31 cellular contexts compared by ENCODE assay signal in the genomic region with DNA sequence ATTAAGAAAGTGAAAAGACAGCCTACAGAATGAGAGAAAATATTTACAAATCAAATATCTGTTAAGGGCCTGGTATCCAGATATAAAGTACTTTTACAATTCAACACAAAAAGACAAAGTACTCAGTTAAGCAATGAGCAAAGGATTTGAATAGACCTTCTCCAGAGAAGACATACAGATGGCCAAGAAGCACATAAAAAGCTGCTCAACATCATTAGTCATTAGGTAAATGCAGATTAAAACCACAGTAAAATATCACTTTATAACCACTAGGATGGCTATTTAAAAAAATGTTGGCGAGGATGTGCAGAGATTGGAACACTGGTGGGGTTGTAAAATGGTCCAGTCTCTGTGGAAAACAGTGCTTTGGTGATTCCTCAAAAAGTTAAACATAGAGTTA.
"Had no signal": no experiment of that assay in that cellular context is flagged by ENCODE, and none has a peak within 500 bp of the region (broad histone marks: within the 10 kb centered on the region; RNA-seq: fewer than 3 reads in every experiment).

No MANE protein-coding gene starts in this region.

- ATAC-seq: foreskin keratinocyte; gastroesophageal sphincter; heart left ventricle; left ventricle myocardium superior; naive thymus-derived CD4-positive, alpha-beta T cell; psoas muscle; right cardiac atrium had no signal

- H3K4me2 ChIP-seq: hepatocyte, neural progenitor cell had no signal

- H3K36me3 ChIP-seq: colonic mucosa, esophagus muscularis mucosa, gastroesophageal sphincter, heart left ventricle, neural progenitor cell, ovary, sigmoid colon, stomach, thyroid gland had no signal

- H3K27ac Mint-ChIP-seq: immature natural killer cell; naive thymus-derived CD4-positive, alpha-beta T cell; nephron; neural progenitor cell; type B pancreatic cell had no signal

- H3K27me3 Mint-ChIP-seq: dendritic cell treated with granulocyte-macrophage colony-stimulating factor and Interleukin-4, amounts not matched to agents 40 ng/mL and 50 ng/mL, for 4 days had no signal

- H3K36me3 Mint-ChIP-seq: immature natural killer cell; naive thymus-derived CD4-positive, alpha-beta T cell; type B pancreatic cell had no signal

- H3K27ac ChIP-seq: colonic mucosa, esophagus muscularis mucosa, foreskin keratinocyte, gastroesophageal sphincter, heart left ventricle, hepatocyte, neural progenitor cell, ovary, psoas muscle, sigmoid colon, skin epidermis, stomach, thyroid gland had no signal

- H3K9ac ChIP-seq: neural progenitor cell had no signal

- H3K4me3 Mint-ChIP-seq: dendritic cell treated with granulocyte-macrophage colony-stimulating factor and Interleukin-4, amounts not matched to agents 40 ng/mL and 50 ng/mL, for 4 days; immature natural killer cell; naive thymus-derived CD4-positive, alpha-beta T cell; nephron; neural progenitor cell; type B pancreatic cell had no signal

- H3K4me1 Mint-ChIP-seq: immature natural killer cell had no signal

- H3K9me3 Mint-ChIP-seq: dendritic cell treated with granulocyte-macrophage colony-stimulating factor and Interleukin-4, amounts not matched to agents 40 ng/mL and 50 ng/mL, for 4 days; immature natural killer cell; neural progenitor cell; type B pancreatic cell had no signal

- H3K4me1 ChIP-seq: colonic mucosa had no signal

- H2AFZ ChIP-seq: hepatocyte, neural progenitor cell had no signal

- H3K4me3 ChIP-seq: colonic mucosa, esophagus muscularis mucosa, gastroesophageal sphincter, heart left ventricle, hepatocyte, lung, neural progenitor cell, ovary, psoas muscle, sigmoid colon, skin epidermis, stomach, thyroid gland had no signal

- DNase-seq: colonic mucosa; effector CD8-positive, alpha-beta T cell; foreskin keratinocyte; heart left ventricle; immature natural killer cell; islet precursor cell; kidney glomerular epithelial cell; left ventricle myocardium superior; mesendoderm; midbrain; naive thymus-derived CD4-positive, alpha-beta T cell; nucleus accumbens; ovary; posterior cingulate gyrus; psoas muscle; right cardiac atrium; sigmoid colon; stimulated activated CD4-positive, alpha-beta T cell treated with anti-CD3 and anti-CD28 coated beads, Interleukin-15, amount 100 ng/mL, for 24 hours; stimulated activated CD4-positive, alpha-beta T cell treated with anti-CD3 and anti-CD28 coated beads, Interleukin-2, amount 100 ng/mL, for 48 hours; stimulated activated naive CD4-positive, alpha-beta T cell treated with Interleukin-2 at 50 U/mL for 16 hours; stomach; thyroid gland had no signal

- H3K27me3 ChIP-seq: colonic mucosa, esophagus muscularis mucosa, foreskin keratinocyte, gastroesophageal sphincter, heart left ventricle, hepatocyte, neural progenitor cell, ovary, sigmoid colon, stomach, thyroid gland had no signal

- H3K9me3 ChIP-seq: colonic mucosa, esophagus muscularis mucosa, gastroesophageal sphincter, heart left ventricle, ovary, psoas muscle, sigmoid colon, stomach, thyroid gland had no signal
